Comparison of ENCODE assay signal across 8 cellular contexts in genomic region chr13:60398949-60399589, GRCh38. TPM values are rescaled to one million over a fixed set of nuclear protein-coding genes. Genes with fewer than 3 reads are reported as not detected.
DNase-seq lines count a peak whose midpoint lies in the region; ATAC-seq and TF ChIP-seq lines count a peak whose summit lies in the region.

No MANE protein-coding gene starts in this region.

- peak overlapping the region; percentile 91 for H3K4me3 Mint-ChIP-seq in memory B cell

- peak overlapping the region; percentile 93; the same call in 1 of the 2 replicates for H3K27ac ChIP-seq in 22Rv1
- no peak overlapping the region for H3K27ac ChIP-seq in foreskin keratinocyte

- H3K4me1 ChIP-seq in foreskin keratinocyte, result peaks cover 3% of the 10 kb centered on the region

- peak overlapping the region; percentile 95 for H3K27ac Mint-ChIP-seq in memory B cell

- no peaks in the 10 kb centered on the region for H3K36me3 Mint-ChIP-seq in memory B cell

- CTCF ChIA-PET in HEK293T (lab: Yijun Ruan, JAX), result no interaction called here

- DNase-seq in HEK293T (ENCODE audit: extremely low spot score), result no peak
- peak; percentile 55 for DNase-seq in amniotic epithelial cell (ENCODE audit: low read depth)
- DNase-seq in memory B cell (ENCODE audit: low spot score in 2 of 2), result no peak
- DNase-seq in foreskin keratinocyte, result no peak
- no peak for DNase-seq in NCI-H2081 (lab: John Stamatoyannopoulos, UW)
- DNase-seq in iPS-NIHi11 (ENCODE audit: low spot score), result no peak

- H3K9me3 Mint-ChIP-seq in memory B cell, result no peaks in the 10 kb centered on the region

- TF ChIP-seq CTCF in 22Rv1 (IDR thresholded peaks at IDR 0.05), result no peak
- no peak for TF ChIP-seq CTCF in foreskin keratinocyte (conservative IDR thresholded peaks at IDR 0.05)

- H3K27me3 Mint-ChIP-seq in memory B cell, result no peaks in the 10 kb centered on the region

- ATAC-seq in memory B cell (ENCODE audit: low read depth) (no peak), foreskin keratinocyte (no peak), GM21825 (IDR thresholded peaks at IDR 0.05; ENCODE audit: unreplicated experiment) (no peak)

- peaks cover 25% of the 10 kb centered on the region for H3K4me1 Mint-ChIP-seq in memory B cell

- POLR2A ChIA-PET in HEK293T (lab: Yijun Ruan, JAX), result interaction anchor here (1.0 kb wide), 1 partner anchor 17 kb away, joined by 3 read pairs; no protein-coding TSS in a partner anchor

- no peaks in the 10 kb centered on the region for H3K27me3 ChIP-seq in foreskin keratinocyte

TF ChIP-seq in HEK293T, 16 proteins besides CTCF, POLR2A, EP300 and RAD21:
- TF ChIP-seq NFRKB (IDR thresholded peaks at IDR 0.05), result no peak
- TF ChIP-seq PKNOX1 (IDR thresholded peaks at IDR 0.05), result peak; percentile 59

RNA-seq across cellular contexts. Expression of gene TDRD3, which starts 2.0 kb away (rescaled TPM):
- 12.1 and 14.1 TPM in 2 replicates for total RNA-seq in foreskin keratinocyte
- polyA plus RNA-seq in foreskin keratinocyte, result 5.9 and 6.8 TPM in 2 replicates
